In genomic region chr14:73759183-73759713, GRCh38 we compare ENCODE assay signal across 7 cellular contexts. TPM values are rescaled to one million over a fixed set of nuclear protein-coding genes. Genes with fewer than 3 reads are reported as not detected.
DNase-seq lines count a peak whose midpoint lies in the region; ATAC-seq and TF ChIP-seq lines count a peak whose summit lies in the region.

No MANE protein-coding gene starts in this region.

- no peak for ATAC-seq in natural killer cell treated with Interleukin-12 subunit alpha and Interleukin-12 subunit beta and Interleukin-15 and Interleukin-18, amount 100 ng/mL, for 72 hours
- ATAC-seq in GM21576 (IDR thresholded peaks at IDR 0.05; ENCODE audit: unreplicated experiment) = no peak

- H3K4me3 ChIP-seq in GM12864 (ENCODE audit: low read depth, low read length) = peak overlapping the region; percentile 91
- peak overlapping the region; percentile 72 for H3K4me3 ChIP-seq in MM.1S (ENCODE audit: low read length)
- H3K4me3 ChIP-seq in fibroblast of the aortic adventitia (ENCODE audit: low read depth, low read length) = peak overlapping the region; percentile 88
- H3K4me3 ChIP-seq in vagina = peak overlapping the region; percentile 68 to 96

- H3K9ac ChIP-seq in MM.1S (ENCODE audit: low read length) = peak overlapping the region; percentile 87

- H3K9me3 ChIP-seq in MM.1S (replicated peaks; ENCODE audit: insufficient read depth, low read length) = no peaks in the 10 kb centered on the region
- no peaks in the 10 kb centered on the region for H3K9me3 ChIP-seq in vagina

- intact Hi-C loops in vagina (cut with DNase I) = loop anchor here (2.0 kb wide), 1 partner anchor 28 kb away; no protein-coding TSS in a partner anchor

- H3K27me3 ChIP-seq in MM.1S (replicated peaks; ENCODE audit: insufficient read depth, low read length) (no peaks in the 10 kb centered on the region), vagina (no peaks in the 10 kb centered on the region)

- no peak for TF ChIP-seq CTCF in GM12864 (IDR thresholded peaks at IDR 0.05; ENCODE audit: low read depth, low read length, missing control alignments)
- no peak for TF ChIP-seq CTCF in MM.1S (IDR thresholded peaks at IDR 0.05; ENCODE audit: low read length)
- no peak for TF ChIP-seq CTCF in fibroblast of the aortic adventitia (IDR thresholded peaks at IDR 0.05; ENCODE audit: insufficient read depth, low read length)
- no peak for TF ChIP-seq CTCF in vagina (IDR thresholded peaks at IDR 0.05)

- H3K79me2 ChIP-seq in MM.1S (ENCODE audit: low read length) = peaks cover 63% of the 10 kb centered on the region

- H3K4me1 ChIP-seq in MM.1S (ENCODE audit: low read length) (peaks cover 40% of the 10 kb centered on the region), vagina (peaks cover 85% of the 10 kb centered on the region)

- H3K4me3 Mint-ChIP-seq in natural killer cell treated with Interleukin-12 subunit alpha and Interleukin-12 subunit beta and Interleukin-15 and Interleukin-18, amount 100 ng/mL, for 72 hours = peak overlapping the region; percentile 87

- no peak for DNase-seq in GM12864 (ENCODE audit: low read depth)
- DNase-seq in MM.1S = peak; percentile 41
- DNase-seq in activated gamma-delta T cell (lab: John Stamatoyannopoulos, UW) = peak; percentile 44
- DNase-seq in fibroblast of the aortic adventitia (ENCODE audit: low read depth) = peak; percentile 57
- DNase-seq in natural killer cell treated with Interleukin-12 subunit alpha and Interleukin-12 subunit beta and Interleukin-15 and Interleukin-18, amount 100 ng/mL, for 72 hours (ENCODE audit: low spot score) = no peak
- no peak for DNase-seq in vagina (ENCODE audit: extremely low spot score in 2 of 2)

- peaks cover 5% of the 10 kb centered on the region; the same call in 1 of the 2 replicates for H4K20me1 ChIP-seq in MM.1S (ENCODE audit: insufficient read depth, low read length)

- no peaks in the 10 kb centered on the region for H3K27me3 Mint-ChIP-seq in natural killer cell treated with Interleukin-12 subunit alpha and Interleukin-12 subunit beta and Interleukin-15 and Interleukin-18, amount 100 ng/mL, for 72 hours

- H3K27ac ChIP-seq in MM.1S (ENCODE audit: low read length) (peak overlapping the region; percentile 92; the same call in 1 of the 2 replicates), vagina (peak overlapping the region; percentile 98)

- H3K27ac Mint-ChIP-seq in natural killer cell treated with Interleukin-12 subunit alpha and Interleukin-12 subunit beta and Interleukin-15 and Interleukin-18, amount 100 ng/mL, for 72 hours = peak overlapping the region in 1 of 2 donors; percentile 89

- no peak overlapping the region for H2AFZ ChIP-seq in MM.1S (ENCODE audit: low read length)

- no peaks in the 10 kb centered on the region for H3K9me2 ChIP-seq in MM.1S (replicated peaks; ENCODE audit: insufficient read depth, low read length)

- H3K36me3 ChIP-seq in MM.1S (replicated peaks; ENCODE audit: insufficient read depth, low read length) (no peaks in the 10 kb centered on the region), vagina (no peaks in the 10 kb centered on the region)

- H3K4me1 Mint-ChIP-seq in natural killer cell treated with Interleukin-12 subunit alpha and Interleukin-12 subunit beta and Interleukin-15 and Interleukin-18, amount 100 ng/mL, for 72 hours (ENCODE audit: low read depth in 2 of 2) = peaks cover 77 to 82% of the 10 kb centered on the region in 2 donors

- no peaks in the 10 kb centered on the region for H3K9me3 Mint-ChIP-seq in natural killer cell treated with Interleukin-12 subunit alpha and Interleukin-12 subunit beta and Interleukin-15 and Interleukin-18, amount 100 ng/mL, for 72 hours

- no peak for TF ChIP-seq POLR2A in vagina (IDR thresholded peaks at IDR 0.05)

- peaks cover 25% of the 10 kb centered on the region for H3F3A ChIP-seq in MM.1S (ENCODE audit: insufficient read depth, low read length)

- H3K36me3 Mint-ChIP-seq in natural killer cell treated with Interleukin-12 subunit alpha and Interleukin-12 subunit beta and Interleukin-15 and Interleukin-18, amount 100 ng/mL, for 72 hours = no peaks in the 10 kb centered on the region

- H3K4me2 ChIP-seq in MM.1S (ENCODE audit: low read depth, low read length) = peak overlapping the region; percentile 76; the same call in 1 of the 2 replicates

RNA-seq across cellular contexts. Expression of gene PNMA1, which starts 45.1 kb away (rescaled TPM):
- 27.9 and 44.2 TPM in 2 replicates for total RNA-seq in fibroblast of the aortic adventitia (ENCODE audit: low replicate concordance)
- 10 to 100 TPM; 18.9 to 32.2 TPM for total RNA-seq in natural killer cell treated with Interleukin-12 subunit alpha and Interleukin-12 subunit beta and Interleukin-15 and Interleukin-18, amount 100 ng/mL, for 72 hours
- 35.4 TPM for total RNA-seq in vagina

Comparison
In these comparisons a context has a peak if more than half of its experiments do, and no peak if none do; other contexts are left out.
1. DNase-seq: peak in MM.1S (single experiment), activated gamma-delta T cell (single experiment) and fibroblast of the aortic adventitia (single experiment); none in GM12864 (single experiment), natural killer cell treated with Interleukin-12 subunit alpha and Interleukin-12 subunit beta and Interleukin-15 and Interleukin-18, amount 100 ng/mL, for 72 hours (single experiment) and vagina (0 of 2).
2. Peak in every context shown above with its lines, with median percentiles within 50 percentile points of each other: H3K4me3 ChIP-seq.